Comparison of ENCODE assay signal across 8 cellular contexts in the genomic region with DNA sequence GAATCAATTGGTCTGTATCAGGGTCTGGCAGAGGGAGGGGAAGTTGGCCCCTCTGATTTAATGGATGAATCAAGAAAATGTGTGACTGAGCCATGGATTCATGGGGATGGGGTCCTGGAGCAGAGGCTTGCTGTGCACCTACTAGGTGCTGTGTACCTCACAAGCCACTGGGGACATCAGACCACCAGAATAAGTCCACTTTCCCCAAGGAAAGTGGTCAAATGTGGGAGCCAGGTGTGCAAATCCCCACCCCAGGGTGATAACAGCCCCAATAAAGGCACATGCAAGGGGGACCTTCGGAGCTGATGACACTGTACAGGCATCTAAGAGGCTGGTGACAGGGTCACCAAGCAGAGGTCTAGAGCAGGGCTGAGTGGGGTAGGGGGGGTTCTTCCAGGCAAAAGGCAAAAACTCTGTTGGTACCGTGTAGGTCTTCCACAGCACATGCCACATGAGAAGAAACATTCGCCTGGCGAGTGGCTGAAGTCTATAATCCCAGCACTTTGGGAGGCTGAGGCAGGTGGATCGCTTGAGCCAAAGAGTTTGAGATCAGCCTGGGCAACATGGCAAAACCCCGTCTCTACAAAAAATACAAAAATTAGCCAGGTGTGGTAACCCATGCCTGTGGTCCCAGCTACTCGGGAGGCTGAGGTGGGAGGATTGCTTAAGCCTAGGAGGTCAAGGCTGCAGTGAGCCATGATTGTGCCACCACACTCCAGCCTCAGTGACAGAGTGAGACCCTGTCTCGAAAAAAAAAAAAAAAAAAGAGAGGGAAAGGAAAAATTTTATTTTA. TPM values are rescaled to one million over a fixed set of nuclear protein-coding genes. Genes with fewer than 3 reads are reported as not detected.
DNase-seq lines count a peak whose midpoint lies in the region; FAIRE-seq and TF ChIP-seq lines count a peak whose summit lies in the region.

No MANE protein-coding gene starts in this region.

- H3K9me3 ChIP-seq in CD8-positive, alpha-beta memory T cell (ENCODE audit: low read length) = no peaks in the 10 kb centered on the region
- H3K9me3 ChIP-seq in MM.1S (replicated peaks; ENCODE audit: insufficient read depth, low read length) = no peaks in the 10 kb centered on the region
- H3K9me3 ChIP-seq in parathyroid adenoma (ENCODE audit: control insufficient read depth, low read length) = no peaks in the 10 kb centered on the region

- H3K27ac ChIP-seq in CD8-positive, alpha-beta memory T cell (ENCODE audit: low read depth, low read length) = no peak overlapping the region
- H3K27ac ChIP-seq in MM.1S (ENCODE audit: low read length) = peak overlapping the region; percentile 59; the same call in 1 of the 2 replicates
- H3K27ac ChIP-seq in parathyroid adenoma = peak overlapping the region; percentile 57

- peaks cover 34% of the 10 kb centered on the region for H3F3A ChIP-seq in MM.1S (ENCODE audit: insufficient read depth, low read length)

- H3K9me3 Mint-ChIP-seq in CD8-positive, alpha-beta memory T cell = no peaks in the 10 kb centered on the region
- no peaks in the 10 kb centered on the region for H3K9me3 Mint-ChIP-seq in dendritic cell treated with granulocyte-macrophage colony-stimulating factor and Interleukin-4, amounts not matched to agents 40 ng/mL and 50 ng/mL, for 4 days

- H3K4me2 ChIP-seq in MM.1S (ENCODE audit: low read depth, low read length) (peak overlapping the region; percentile 15; the same call in 1 of the 2 replicates), parathyroid adenoma (ENCODE audit: low read length) (no peak overlapping the region)

- peak in 1 of 5 donors; percentile 19 for DNase-seq in CD8-positive, alpha-beta memory T cell
- DNase-seq in MM.1S = no peak
- DNase-seq in cerebellar nuclear complex (lab: John Stamatoyannopoulos, UW) = no peak
- DNase-seq in GM19238 (ENCODE audit: insufficient read length, low spot score) = no peak
- no peak for DNase-seq in H54 (ENCODE audit: insufficient read length, low spot score)
- no peak for DNase-seq in anterior cingulate cortex (lab: John Stamatoyannopoulos, UW)

- H3K36me3 ChIP-seq in CD8-positive, alpha-beta memory T cell (ENCODE audit: insufficient read depth, low read length) = no peaks in the 10 kb centered on the region
- H3K36me3 ChIP-seq in MM.1S (replicated peaks; ENCODE audit: insufficient read depth, low read length) = no peaks in the 10 kb centered on the region
- H3K36me3 ChIP-seq in parathyroid adenoma (ENCODE audit: control insufficient read depth, insufficient read depth, low read length) = no peaks in the 10 kb centered on the region

- intact Hi-C loops in dendritic cell treated with granulocyte-macrophage colony-stimulating factor and Interleukin-4, amounts not matched to agents 40 ng/mL and 50 ng/mL, for 4 days (cut with micrococcal nuclease) = loop anchor here (5.0 kb wide), 2 partner anchors 65 to 120 kb away; a partner anchor contains a TSS

- TF ChIP-seq CTCF in MM.1S (IDR thresholded peaks at IDR 0.05; ENCODE audit: low read length) = no peak
- TF ChIP-seq CTCF in parathyroid adenoma (IDR thresholded peaks at IDR 0.05) = no peak

- no peak for FAIRE-seq in H54 (lab: Jason Lieb, UNC)

- no peak overlapping the region for H3K4me3 ChIP-seq in CD8-positive, alpha-beta memory T cell (ENCODE audit: low read length)
- H3K4me3 ChIP-seq in MM.1S (ENCODE audit: low read length) = no peak overlapping the region
- no peak overlapping the region for H3K4me3 ChIP-seq in parathyroid adenoma (ENCODE audit: low read depth, low read length)

- peak overlapping the region; percentile 64 to 89 (median 75) for H3K4me3 Mint-ChIP-seq in CD8-positive, alpha-beta memory T cell
- H3K4me3 Mint-ChIP-seq in dendritic cell treated with granulocyte-macrophage colony-stimulating factor and Interleukin-4, amounts not matched to agents 40 ng/mL and 50 ng/mL, for 4 days = no peak overlapping the region

- H3K4me1 ChIP-seq in CD8-positive, alpha-beta memory T cell (ENCODE audit: insufficient read depth, low read length) = peaks cover 58% of the 10 kb centered on the region
- H3K4me1 ChIP-seq in MM.1S (ENCODE audit: low read length) (peaks cover 27% of the 10 kb centered on the region), parathyroid adenoma (peaks cover 7% of the 10 kb centered on the region)

- POLR2A ChIA-PET in CD8-positive, alpha-beta memory T cell (lab: Charles Lee) = interaction anchor here (0.7 to 1.3 kb wide), 4 partner anchors 68 to 121 kb away, joined by 3 to 11 read pairs (median 5); no protein-coding TSS in a partner anchor

- CTCF ChIA-PET in CD8-positive, alpha-beta memory T cell (lab: Charles Lee) = interaction anchor here (0.8 to 1.9 kb wide), 6 partner anchors 18 to 151 kb away, joined by 3 to 5 read pairs (median 5); no protein-coding TSS in a partner anchor

- no peaks in the 10 kb centered on the region for H3K36me3 Mint-ChIP-seq in CD8-positive, alpha-beta memory T cell
- H3K36me3 Mint-ChIP-seq in dendritic cell treated with granulocyte-macrophage colony-stimulating factor and Interleukin-4, amounts not matched to agents 40 ng/mL and 50 ng/mL, for 4 days (ENCODE audit: low read depth) = no peaks in the 10 kb centered on the region

- H3K9me2 ChIP-seq in MM.1S (replicated peaks; ENCODE audit: insufficient read depth, low read length) = no peaks in the 10 kb centered on the region

- H2AFZ ChIP-seq in MM.1S (ENCODE audit: low read length) = no peak overlapping the region
- no peak overlapping the region for H2AFZ ChIP-seq in parathyroid adenoma

- H3K9ac ChIP-seq in MM.1S (ENCODE audit: low read length) (no peak overlapping the region), parathyroid adenoma (no peak overlapping the region)

- H3K4me1 Mint-ChIP-seq in CD8-positive, alpha-beta memory T cell = peaks cover 50 to 70% (median 57%) of the 10 kb centered on the region in 3 donors
- peaks cover 61% of the 10 kb centered on the region for H3K4me1 Mint-ChIP-seq in dendritic cell treated with granulocyte-macrophage colony-stimulating factor and Interleukin-4, amounts not matched to agents 40 ng/mL and 50 ng/mL, for 4 days (ENCODE audit: low read depth)

- no peaks in the 10 kb centered on the region for H3K79me2 ChIP-seq in MM.1S (ENCODE audit: low read length)
- no peaks in the 10 kb centered on the region for H3K79me2 ChIP-seq in parathyroid adenoma

- peak overlapping the region; percentile 92 to 99 (median 95) for H3K27ac Mint-ChIP-seq in CD8-positive, alpha-beta memory T cell
- peak overlapping the region; percentile 77 for H3K27ac Mint-ChIP-seq in dendritic cell treated with granulocyte-macrophage colony-stimulating factor and Interleukin-4, amounts not matched to agents 40 ng/mL and 50 ng/mL, for 4 days

- peaks cover 0 to 2% of the 10 kb centered on the region in 2 donors for H3K27me3 Mint-ChIP-seq in CD8-positive, alpha-beta memory T cell
- H3K27me3 Mint-ChIP-seq in dendritic cell treated with granulocyte-macrophage colony-stimulating factor and Interleukin-4, amounts not matched to agents 40 ng/mL and 50 ng/mL, for 4 days = peaks cover 2% of the 10 kb centered on the region

- H4K20me1 ChIP-seq in MM.1S (ENCODE audit: insufficient read depth, low read length) = no peaks in the 10 kb centered on the region

- TF ChIP-seq POLR2A in H54 (IDR thresholded peaks at IDR 0.05; ENCODE audit: low read depth, low read length) = no peak

- H3K27me3 ChIP-seq in CD8-positive, alpha-beta memory T cell (ENCODE audit: insufficient read depth, low read length, poor library complexity, severe bottlenecking) = no peaks in the 10 kb centered on the region
- H3K27me3 ChIP-seq in MM.1S (replicated peaks; ENCODE audit: insufficient read depth, low read length) (no peaks in the 10 kb centered on the region), parathyroid adenoma (ENCODE audit: control insufficient read depth, insufficient read depth, low read length) (no peaks in the 10 kb centered on the region)

RNA-seq across cellular contexts. Expression of a gene that starts 28.8 kb away (rescaled TPM):
- 100 to 1,000 TPM; 122 to 126 TPM for total RNA-seq in CD8-positive, alpha-beta memory T cell
- polyA plus RNA-seq in CD8-positive, alpha-beta memory T cell = 127 TPM

RNA-seq across cellular contexts. Expression of a gene that starts 54.2 kb away (rescaled TPM):
- 10 to 100 TPM; 23.7 to 27.6 TPM for total RNA-seq in CD8-positive, alpha-beta memory T cell
- polyA plus RNA-seq in CD8-positive, alpha-beta memory T cell = 1.8 TPM
